Comparison of ENCODE assay signal across 8 cellular contexts in the genomic region with DNA sequence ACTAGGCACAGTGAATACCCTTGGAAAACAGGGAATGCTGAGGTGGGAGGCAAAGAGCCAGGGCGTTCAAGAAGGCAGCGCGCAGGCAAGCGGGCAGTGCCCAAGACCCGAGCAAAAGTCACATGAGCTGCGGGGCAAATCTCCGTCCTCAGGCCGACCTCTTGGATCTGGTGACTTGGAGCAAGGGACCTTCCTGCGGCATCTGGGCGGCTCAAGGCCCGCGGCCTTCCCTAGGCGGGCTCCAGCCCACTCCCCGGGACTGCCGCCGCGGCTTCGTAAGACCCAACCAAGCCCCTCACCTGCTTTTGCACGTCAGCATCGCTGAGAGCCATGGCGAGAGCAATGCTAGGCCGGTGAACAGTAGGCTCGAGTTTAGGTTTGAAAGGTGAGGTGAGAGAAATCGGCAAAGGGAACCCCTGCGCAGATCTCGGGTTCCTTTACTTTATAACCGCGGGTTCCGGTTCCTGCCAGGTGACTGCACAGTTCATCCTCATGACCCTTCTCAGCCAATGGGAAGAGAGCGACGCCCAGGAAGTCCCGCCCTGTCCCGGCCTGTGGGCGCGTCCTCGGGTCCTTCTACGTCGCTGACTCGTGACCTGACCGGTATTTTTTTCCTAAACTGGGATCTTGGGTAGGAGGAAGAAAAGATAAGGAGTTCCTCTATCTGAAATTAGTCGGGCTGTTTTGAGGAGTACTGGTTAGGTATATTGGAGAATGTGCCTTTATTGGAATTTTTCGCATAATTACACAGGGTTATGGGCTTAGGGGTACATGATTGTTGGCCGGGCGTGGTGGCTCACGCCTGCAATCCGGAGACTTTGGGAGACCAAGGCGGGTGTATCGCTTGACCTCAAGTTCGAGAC.
A peak's percentile ranks its signal among the peaks of the same experiment; 100 is the strongest.
DNase-seq lines count a peak whose midpoint lies in the region; ATAC-seq and TF ChIP-seq lines count a peak whose summit lies in the region.

A gene (minus strand): TSS at position 446 of the 863 bp plus-strand sequence. CDS start 114 bp downstream, at position 332.

- H3K36me3 ChIP-seq in ES-I3 (ENCODE audit: insufficient read depth, low read length) = no peaks in the 10 kb centered on the region
- peaks cover 4% of the 10 kb centered on the region; the same call in 1 of the 2 replicates for H3K36me3 ChIP-seq in HAP-1 (replicated peaks)
- H3K36me3 ChIP-seq in MM.1S (replicated peaks; ENCODE audit: insufficient read depth, low read length) = no peaks in the 10 kb centered on the region

- ATAC-seq in stimulated activated naive CD8-positive, alpha-beta T cell treated with anti-CD3 and anti-CD28 coated beads, Interleukin-15, amount 100 ng/mL, for 72 hours = peak; percentile 100

- H4K20me1 ChIP-seq in MM.1S (ENCODE audit: insufficient read depth, low read length) = no peaks in the 10 kb centered on the region

- H3K79me2 ChIP-seq in MM.1S (ENCODE audit: low read length) = peaks cover 56% of the 10 kb centered on the region

- H3K27ac Mint-ChIP-seq in nephron progenitor cell = peak within 1 kb of the TSS; percentile 94
- H3K27ac Mint-ChIP-seq in stimulated activated naive CD8-positive, alpha-beta T cell treated with anti-CD3 and anti-CD28 coated beads, Interleukin-15, amount 100 ng/mL, for 72 hours = peak within 1 kb of the TSS; percentile 87 to 96

- peak within 1 kb of the TSS; percentile 84 for H3K9ac ChIP-seq in ES-I3 (ENCODE audit: low read depth, low read length)
- H3K9ac ChIP-seq in MM.1S (ENCODE audit: low read length) = peak within 1 kb of the TSS; percentile 94

- H3K4me3 Mint-ChIP-seq in nephron progenitor cell = peak within 1 kb of the TSS; percentile 93
- peak within 1 kb of the TSS; percentile 91 to 92 for H3K4me3 Mint-ChIP-seq in stimulated activated naive CD8-positive, alpha-beta T cell treated with anti-CD3 and anti-CD28 coated beads, Interleukin-15, amount 100 ng/mL, for 72 hours

- H3K9me3 ChIP-seq in ES-I3 (ENCODE audit: control insufficient read depth, insufficient read depth, low read length) (no peaks in the 10 kb centered on the region), HAP-1 (no peaks in the 10 kb centered on the region), MM.1S (replicated peaks; ENCODE audit: insufficient read depth, low read length) (no peaks in the 10 kb centered on the region)

- DNase-seq in HAP-1 (ENCODE audit: low spot score in 2 of 2) (peak; percentile 91 to 96), MM.1S (peak; percentile 96), SIG-M5 (lab: John Stamatoyannopoulos, UW) (peak; percentile 58), activated gamma-delta T cell (lab: John Stamatoyannopoulos, UW) (peak; percentile 77), fibroblast of the conjunctiva (ENCODE audit: low read depth) (peak; percentile 94), nephron progenitor cell (peak; percentile 92)
- DNase-seq in stimulated activated naive CD8-positive, alpha-beta T cell treated with anti-CD3 and anti-CD28 coated beads, Interleukin-15, amount 100 ng/mL, for 72 hours = peak; percentile 88 to 94

- H3K4me1 Mint-ChIP-seq in nephron progenitor cell = peaks cover 23% of the 10 kb centered on the region
- H3K4me1 Mint-ChIP-seq in stimulated activated naive CD8-positive, alpha-beta T cell treated with anti-CD3 and anti-CD28 coated beads, Interleukin-15, amount 100 ng/mL, for 72 hours = peaks cover 26% of the 10 kb centered on the region

- in situ Hi-C loops in HAP-1 (cut with MboI; ENCODE audit: low sequenced_read_pairs) = no loop called here

- H3K27ac ChIP-seq in MM.1S (ENCODE audit: low read length) = peak within 1 kb of the TSS; percentile 76

- peak within 1 kb of the TSS; percentile 73 for H2AFZ ChIP-seq in MM.1S (ENCODE audit: low read length)

- peaks cover 5% of the 10 kb centered on the region; the same call in 1 of the 2 replicates for H3F3A ChIP-seq in MM.1S (ENCODE audit: insufficient read depth, low read length)

- H3K4me1 ChIP-seq in ES-I3 (ENCODE audit: insufficient read depth, low read length) (peaks cover 5% of the 10 kb centered on the region; the same call in 1 of the 2 replicates), HAP-1 (no peaks in the 10 kb centered on the region; the same call in 1 of the 2 replicates), MM.1S (ENCODE audit: low read length) (no peaks in the 10 kb centered on the region)

- H3K4me3 ChIP-seq in HAP-1 (peak within 1 kb of the TSS; percentile 90), MM.1S (ENCODE audit: low read length) (peak within 1 kb of the TSS; percentile 98)

- no peaks in the 10 kb centered on the region for H3K9me3 Mint-ChIP-seq in nephron progenitor cell
- H3K9me3 Mint-ChIP-seq in stimulated activated naive CD8-positive, alpha-beta T cell treated with anti-CD3 and anti-CD28 coated beads, Interleukin-15, amount 100 ng/mL, for 72 hours = no peaks in the 10 kb centered on the region

- peaks cover 6% of the 10 kb centered on the region for H3K36me3 Mint-ChIP-seq in nephron progenitor cell (ENCODE audit: low read depth)

- H3K27me3 ChIP-seq in HAP-1 (ENCODE audit: low read depth) (no peaks in the 10 kb centered on the region), MM.1S (replicated peaks; ENCODE audit: insufficient read depth, low read length) (no peaks in the 10 kb centered on the region)

- peak within 1 kb of the TSS; percentile 90 for H3K4me2 ChIP-seq in MM.1S (ENCODE audit: low read depth, low read length)

- TF ChIP-seq CTCF in MM.1S (IDR thresholded peaks at IDR 0.05; ENCODE audit: low read length) (no peak), nephron progenitor cell (IDR thresholded peaks at IDR 0.05) (no peak)

- peaks cover 4% of the 10 kb centered on the region for H3K27me3 Mint-ChIP-seq in nephron progenitor cell (ENCODE audit: low read depth, poor library complexity)
- no peaks in the 10 kb centered on the region for H3K27me3 Mint-ChIP-seq in stimulated activated naive CD8-positive, alpha-beta T cell treated with anti-CD3 and anti-CD28 coated beads, Interleukin-15, amount 100 ng/mL, for 72 hours

- no peaks in the 10 kb centered on the region for H3K9me2 ChIP-seq in MM.1S (replicated peaks; ENCODE audit: insufficient read depth, low read length)

Comparison
In these comparisons a context has a peak if more than half of its experiments do, and no peak if none do; other contexts are left out.
1. Peak in every context shown above with its lines: DNase-seq, ATAC-seq, H3K4me3 ChIP-seq and H3K27ac ChIP-seq.